Comparison of ENCODE assay signal across 9 cellular contexts in the genomic region with DNA sequence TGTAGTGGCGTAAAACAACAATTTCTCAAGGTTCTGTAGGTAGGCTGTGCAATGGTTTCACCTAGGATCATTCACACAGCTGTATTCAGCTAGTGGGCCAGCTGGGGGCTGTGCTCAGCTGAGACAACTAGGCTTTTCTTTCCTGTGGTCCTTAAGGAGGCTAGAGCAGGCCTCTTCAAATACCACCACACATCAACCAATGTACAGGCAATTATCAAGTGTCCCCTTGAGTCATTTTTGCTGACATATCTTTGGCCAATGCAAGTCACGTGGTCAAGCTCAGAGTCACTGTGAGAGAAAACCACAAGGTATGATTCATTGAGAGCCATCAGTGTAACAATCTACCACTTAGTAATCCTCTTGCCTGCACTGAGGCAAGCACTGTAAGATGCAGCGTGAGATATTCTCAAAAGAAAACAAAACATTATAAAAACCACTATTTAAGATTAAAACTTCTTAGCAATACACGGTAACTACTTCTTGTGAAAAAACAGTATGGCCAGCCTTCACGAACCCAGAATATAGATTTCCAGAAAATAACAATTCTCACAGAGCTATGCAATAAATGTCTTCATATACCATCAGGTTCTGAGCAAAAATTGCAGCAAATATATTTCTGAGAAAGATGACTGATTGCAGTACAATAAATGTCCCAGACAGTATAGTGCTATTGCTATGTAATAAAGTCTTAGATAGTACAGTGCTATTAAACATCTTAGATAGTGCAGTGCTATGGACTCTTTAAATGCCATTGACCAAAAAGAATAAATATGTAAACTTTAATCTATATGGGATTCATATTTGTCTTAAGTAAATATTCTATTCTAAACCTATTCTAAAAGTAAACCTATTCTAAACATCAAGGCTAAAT. TPM values are rescaled to one million over a fixed set of nuclear protein-coding genes. Genes with fewer than 3 reads are reported as not detected.
DNase-seq lines count a peak whose midpoint lies in the region; ATAC-seq, FAIRE-seq and TF ChIP-seq lines count a peak whose summit lies in the region.
"Had no signal": no experiment of that assay in that cellular context is flagged by ENCODE, and none has a peak within 500 bp of the region (broad histone marks: within the 10 kb centered on the region; RNA-seq: fewer than 3 reads in every experiment).

No MANE protein-coding gene starts in this region.

- no peaks in the 10 kb centered on the region for H3K27me3 ChIP-seq in keratinocyte (ENCODE audit: control insufficient read depth, extremely low read depth, insufficient read depth, low read length)

- TF ChIP-seq CTCF in keratinocyte (optimal IDR thresholded peaks at IDR 0.05 in 1 of 3, IDR thresholded peaks at IDR 0.05 in 1 of 3, conservative IDR thresholded peaks at IDR 0.05 in 1 of 3; ENCODE audit: extremely low read depth in 1 of 3, insufficient read depth in 2 of 3, low read length in 3 of 3) (no peak), glutamatergic neuron (IDR thresholded peaks at IDR 0.05; ENCODE audit: partially characterized antibody, unreplicated experiment) (no peak)

- no peak overlapping the region for H3K4me3 ChIP-seq in keratinocyte (ENCODE audit: control insufficient read depth in 2 of 3, extremely low read depth in 1 of 3, insufficient read depth in 2 of 3, low read depth in 1 of 3, low read length in 3 of 3)

- H3K79me2 ChIP-seq in keratinocyte (ENCODE audit: control insufficient read depth, insufficient read depth, low read length) = no peaks in the 10 kb centered on the region

- no peak overlapping the region for H2AFZ ChIP-seq in keratinocyte (ENCODE audit: control insufficient read depth, low read length)

- no peak overlapping the region for H3K4me2 ChIP-seq in keratinocyte (ENCODE audit: control insufficient read depth, extremely low read depth, insufficient read depth, low read depth, low read length)

- no peak overlapping the region for H3K27ac Mint-ChIP-seq in glutamatergic neuron (ENCODE audit: unreplicated experiment)

- H4K20me1 ChIP-seq in keratinocyte (ENCODE audit: control insufficient read depth, extremely low read depth, insufficient read depth, low read length) = no peaks in the 10 kb centered on the region

- peaks cover 6% of the 10 kb centered on the region for H3K36me3 Mint-ChIP-seq in glutamatergic neuron (ENCODE audit: unreplicated experiment)

- no peaks in the 10 kb centered on the region for H3K27me3 Mint-ChIP-seq in glutamatergic neuron (ENCODE audit: unreplicated experiment)

- H3K4me1 Mint-ChIP-seq in glutamatergic neuron (ENCODE audit: low read depth, unreplicated experiment) = peaks cover 16% of the 10 kb centered on the region

- H3K9me1 ChIP-seq in keratinocyte (ENCODE audit: control insufficient read depth, extremely low read depth, insufficient read depth, low read length) = no peaks in the 10 kb centered on the region

- H3K4me3 Mint-ChIP-seq in glutamatergic neuron (ENCODE audit: unreplicated experiment) = no peak overlapping the region

- H3K9me3 ChIP-seq in keratinocyte (ENCODE audit: control insufficient read depth, low read depth, low read length) = no peaks in the 10 kb centered on the region

- H3K9ac ChIP-seq in keratinocyte (ENCODE audit: control insufficient read depth, extremely low read depth, insufficient read depth, low read length) = no peak overlapping the region

- peaks cover 0 to 4% of the 10 kb centered on the region in 2 experiments for H3K36me3 ChIP-seq in keratinocyte (ENCODE audit: control insufficient read depth in 2 of 2, extremely low read depth in 1 of 2, insufficient read depth in 2 of 2, low read length in 2 of 2)

- peak overlapping the region; percentile 0 for H3K27ac ChIP-seq in keratinocyte (ENCODE audit: control insufficient read depth, insufficient read depth, low read length)

- FAIRE-seq in keratinocyte (lab: Jason Lieb, UNC) = peak; percentile 97
- FAIRE-seq: A204.1 had no signal

- peak; percentile 24 for DNase-seq in NCI-H2227 (lab: John Stamatoyannopoulos, UW; ENCODE audit: unreplicated experiment)
- DNase-seq in NCI-H2227 treated with DMSO at 0.1 percent for 48 hours (lab: John Stamatoyannopoulos, UW) = no peak
- DNase-seq in NAMALWA (ENCODE audit: low spot score) = peak; percentile 22
- peak; percentile 23 for DNase-seq in activated CD8-positive, alpha-beta memory T cell treated with anti-CD3 and anti-CD28 coated beads, Interleukin-2, amount 50 U/mL, for 4 hours
- DNase-seq in keratinocyte (ENCODE audit: low read depth, low spot score) = peak; percentile 56
- no peak for DNase-seq in glutamatergic neuron
- DNase-seq in Ammon's horn (ENCODE audit: low spot score) = no peak

- peaks cover 11% of the 10 kb centered on the region for H3K4me1 ChIP-seq in keratinocyte (ENCODE audit: control insufficient read depth, extremely low read depth, insufficient read depth, low read length)

- dilution Hi-C loops in keratinocyte (cut with MboI; ENCODE audit: extremely low pct_ligation_motif_present, low sequenced_read_pairs) = no loop called here

- H3K9me3 Mint-ChIP-seq in glutamatergic neuron (ENCODE audit: unreplicated experiment) = no peaks in the 10 kb centered on the region

- ATAC-seq in GM18861 (IDR thresholded peaks at IDR 0.05; ENCODE audit: unreplicated experiment) = no peak

RNA-seq across cellular contexts. Expression of a gene that starts 55.3 kb away (rescaled TPM):
- polyA plus RNA-seq in keratinocyte = 22.3 to 52.9 TPM (median 26.8 TPM) in 3 replicates
- 15.2 TPM for polyA plus RNA-seq in keratinocyte (2011; ENCODE audit: low read depth)
- 32.9 and 47.0 TPM in 2 replicates for polyA plus RNA-seq in keratinocyte (2011; cell fraction: cytosol; rRNA removed)
- polyA plus RNA-seq in keratinocyte (2011; cell fraction: nucleus; rRNA removed) = 21.0 and 36.4 TPM in 2 replicates
- 27.9 and 46.6 TPM in 2 replicates for polyA plus RNA-seq in keratinocyte (2012; ENCODE audit: low replicate concordance)
- polyA minus RNA-seq in keratinocyte = 17.6 to 69.5 TPM (median 24.7 TPM) in 3 replicates
- 25.7 TPM for polyA minus RNA-seq in keratinocyte (2011; cell fraction: cytosol; rRNA and poly(A)+ RNA removed)
- polyA minus RNA-seq in keratinocyte (2011; cell fraction: nucleus; rRNA and poly(A)+ RNA removed) = 32.3 and 60.7 TPM in 2 replicates
- total RNA-seq in glutamatergic neuron (ENCODE audit: unreplicated experiment) = 18.6 TPM

RNA-seq across cellular contexts. Expression of a gene that starts 55.7 kb away (rescaled TPM):
- polyA plus RNA-seq in keratinocyte = 31.2 to 50.9 TPM (median 35.4 TPM) in 3 replicates
- polyA plus RNA-seq in keratinocyte (2011; ENCODE audit: low read depth) = 22.8 TPM
- 25.3 and 56.3 TPM in 2 replicates for polyA plus RNA-seq in keratinocyte (2011; cell fraction: cytosol; rRNA removed)
- polyA plus RNA-seq in keratinocyte (2011; cell fraction: nucleus; rRNA removed) = 41.4 and 61.0 TPM in 2 replicates
- polyA plus RNA-seq in keratinocyte (2012; ENCODE audit: low replicate concordance) = 28.7 and 38.5 TPM in 2 replicates
- polyA minus RNA-seq in keratinocyte = 2.0 to 34.6 TPM (median 14.2 TPM) in 3 replicates
- polyA minus RNA-seq in keratinocyte (2011; cell fraction: cytosol; rRNA and poly(A)+ RNA removed) = 26.9 TPM
- polyA minus RNA-seq in keratinocyte (2011; cell fraction: nucleus; rRNA and poly(A)+ RNA removed) = 22.9 and 45.1 TPM in 2 replicates
- 15.7 TPM for total RNA-seq in glutamatergic neuron (ENCODE audit: unreplicated experiment)

Comparison
In these comparisons a context has a peak if more than half of its experiments do, and no peak if none do; other contexts are left out.
1. DNase-seq: peak in NCI-H2227 (single experiment), NAMALWA (single experiment), activated CD8-positive, alpha-beta memory T cell treated with anti-CD3 and anti-CD28 coated beads, Interleukin-2, amount 50 U/mL, for 4 hours (single experiment) and keratinocyte (single experiment); none in NCI-H2227 treated with DMSO at 0.1 percent for 48 hours (single experiment), glutamatergic neuron (single experiment) and Ammon's horn (single experiment).